In the genomic region with DNA sequence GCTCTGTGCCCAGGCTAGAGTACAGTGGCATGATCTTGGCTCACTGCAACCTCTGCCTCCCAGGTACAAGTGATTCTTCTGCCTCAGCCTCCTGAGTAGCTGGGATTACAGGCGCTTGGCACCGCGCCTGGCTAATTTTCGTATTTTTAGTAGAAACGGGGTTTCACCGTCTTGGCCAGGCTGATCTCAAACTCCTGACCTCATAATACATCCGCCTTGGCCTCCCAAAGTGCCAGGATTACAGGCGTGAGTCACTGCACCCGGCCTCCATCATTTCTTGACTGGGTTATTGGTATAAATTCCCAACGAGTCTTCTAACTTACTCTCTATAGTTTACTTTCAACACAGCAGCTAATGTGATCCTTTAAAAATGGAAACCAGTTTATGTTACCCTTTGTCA, we compare ENCODE assay signal across 2 cellular contexts. TPM values are rescaled to one million over a fixed set of nuclear protein-coding genes. Genes with fewer than 3 reads are reported as not detected.
"Had no signal": no experiment of that assay in that cellular context is flagged by ENCODE, and none has a peak within 500 bp of the region (broad histone marks: within the 10 kb centered on the region; RNA-seq: fewer than 3 reads in every experiment).

No MANE protein-coding gene starts in this region.

RNA-seq across cellular contexts. Expression of a gene that starts 8.1 kb away (rescaled TPM):
- total RNA-seq: epithelial cell of proximal tubule, foreskin keratinocyte had no signal
